8 cellular contexts compared by ENCODE assay signal in genomic region chr7:39565538-39565937, GRCh38. TPM values are rescaled to one million over a fixed set of nuclear protein-coding genes. Genes with fewer than 3 reads are reported as not detected.
DNase-seq lines count a peak whose midpoint lies in the region; ATAC-seq and TF ChIP-seq lines count a peak whose summit lies in the region.

No MANE protein-coding gene starts in this region.

- ATAC-seq in CD4-positive, alpha-beta T cell (ENCODE audit: poor library complexity) = no peak
- ATAC-seq in HG02798 (IDR thresholded peaks at IDR 0.05; ENCODE audit: poor library complexity, unreplicated experiment) = no peak
- no peak for ATAC-seq in HG03025 (IDR thresholded peaks at IDR 0.05; ENCODE audit: low FRiP score, unreplicated experiment)

- peak overlapping the region; percentile 99 for H3K4me3 Mint-ChIP-seq in CD4-positive, alpha-beta T cell
- H3K4me3 Mint-ChIP-seq in nephron = peak overlapping the region; percentile 98 to 99 (median 99)

- TF ChIP-seq CTCF in CD4-positive, alpha-beta T cell (IDR thresholded peaks at IDR 0.05) = no peak
- no peak for TF ChIP-seq CTCF in nephron (IDR thresholded peaks at IDR 0.05; ENCODE audit: unreplicated experiment in 3 of 3)

- POLR2A ChIA-PET in CD4-positive, alpha-beta T cell (lab: Charles Lee) = no interaction called here

- no peaks in the 10 kb centered on the region for H3K9me3 Mint-ChIP-seq in CD4-positive, alpha-beta T cell
- no peaks in the 10 kb centered on the region for H3K9me3 Mint-ChIP-seq in nephron

- intact Hi-C loops in CD4-positive, alpha-beta T cell (cut with DNase I, micrococcal nuclease) = loop anchor here in 1 of 2 experiments (5.0 to 10.0 kb wide), 2 partner anchors 567 to 661 kb away; partner anchors contain the start of genes MPLKIP and VPS41

- peak overlapping the region; percentile 47 for H3K27ac ChIP-seq in CD4-positive, alpha-beta T cell (ENCODE audit: low read depth, low read length)

- H3K4me3 ChIP-seq in MG63 = peak overlapping the region; percentile 84

- peaks cover 24% of the 10 kb centered on the region for H3K36me3 Mint-ChIP-seq in CD4-positive, alpha-beta T cell (ENCODE audit: low read depth)
- peaks cover 6% of the 10 kb centered on the region for H3K36me3 Mint-ChIP-seq in nephron (ENCODE audit: low read depth)

- CTCF ChIA-PET in CD4-positive, alpha-beta T cell (lab: Charles Lee) = no interaction called here

- peaks cover 32% of the 10 kb centered on the region for H3K4me1 Mint-ChIP-seq in CD4-positive, alpha-beta T cell (ENCODE audit: low read depth)
- peaks cover 34% of the 10 kb centered on the region for H3K4me1 Mint-ChIP-seq in nephron

- peak overlapping the region; percentile 90 for H3K27ac Mint-ChIP-seq in CD4-positive, alpha-beta T cell
- peak overlapping the region; percentile 89 to 98 (median 97) for H3K27ac Mint-ChIP-seq in nephron

- no peaks in the 10 kb centered on the region for H3K9me3 ChIP-seq in CD4-positive, alpha-beta T cell (ENCODE audit: control insufficient read depth, low read length)
- H3K9me3 ChIP-seq in MG63 = no peaks in the 10 kb centered on the region

- peaks cover 5% of the 10 kb centered on the region for H3K36me3 ChIP-seq in MG63

- H3K27me3 Mint-ChIP-seq in CD4-positive, alpha-beta T cell = no peaks in the 10 kb centered on the region
- H3K27me3 Mint-ChIP-seq in nephron (ENCODE audit: low read depth) = no peaks in the 10 kb centered on the region

- no peaks in the 10 kb centered on the region for H3K27me3 ChIP-seq in CD4-positive, alpha-beta T cell (ENCODE audit: control insufficient read depth, insufficient read depth, low read length)
- no peaks in the 10 kb centered on the region for H3K27me3 ChIP-seq in MG63

- DNase-seq in CD4-positive, alpha-beta T cell = no peak
- no peak for DNase-seq in MG63
- DNase-seq in ecto neural progenitor cell (ENCODE audit: low spot score) = peak; percentile 0
- no peak for DNase-seq in stimulated activated CD4-positive, alpha-beta T cell treated with anti-CD3 and anti-CD28 coated beads, Interleukin-2, amount 100 ng/mL, for 48 hours
- DNase-seq in D341Med (ENCODE audit: low spot score) = no peak

RNA-seq across cellular contexts. Expression of gene YAE1, which starts 0.7 kb away (rescaled TPM):
- 1 to 10 TPM; 5.0 to 7.4 TPM for total RNA-seq in CD4-positive, alpha-beta T cell
- 23.2 and 26.3 TPM in 2 replicates for total RNA-seq in MG63 (2014; rRNA removed; shearing (Covaris generic); ENCODE audit: low replicate concordance)

RNA-seq across cellular contexts. Expression of gene RALA, which starts 57.8 kb away (rescaled TPM):
- total RNA-seq in CD4-positive, alpha-beta T cell = 10 to 100 TPM; 24.5 to 27.5 TPM
- 14.7 and 31.1 TPM in 2 replicates for total RNA-seq in MG63 (2014; rRNA removed; shearing (Covaris generic); ENCODE audit: low replicate concordance)
